In genomic region chr10:17343118-17343517, GRCh38 we compare ENCODE assay signal across 29 cellular contexts.
"Had no signal": no experiment of that assay in that cellular context is flagged by ENCODE, and none has a peak within 500 bp of the region (broad histone marks: within the 10 kb centered on the region; RNA-seq: fewer than 3 reads in every experiment).

No MANE protein-coding gene starts in this region.

- H3K4me3 ChIP-seq: esophagus squamous epithelium, gastroesophageal sphincter had no signal

- H3K27ac ChIP-seq: brain microvascular endothelial cell, esophagus squamous epithelium, gastroesophageal sphincter had no signal

- DNase-seq: activated CD4-positive, alpha-beta T cell treated with anti-CD3 and anti-CD28 coated beads for 36 hours; activated CD4-positive, alpha-beta T cell treated with anti-CD3 and anti-CD28 coated beads, Interleukin-2, amount 10 ng/mL, durations not matched to agents 7 days and 5 days; activated CD4-positive, alpha-beta T cell treated with anti-CD3 and anti-CD28 coated beads, Interleukin-2, amount 50 U/mL, for 4 hours; activated CD4-positive, CD25-positive, alpha-beta regulatory T cell; activated CD4-positive, CD25-positive, alpha-beta regulatory T cell treated with anti-CD3 and anti-CD28 coated beads, Interleukin-2, amount 50 U/mL, for 72 hours; activated CD8-positive, alpha-beta memory T cell treated with anti-CD3 and anti-CD28 coated beads for 24 hours; activated CD8-positive, alpha-beta T cell treated with anti-CD3 and anti-CD28 coated beads for 36 hours; activated effector memory CD4-positive, alpha-beta T cell treated with Interleukin-2 at 50 U/mL for 16 hours; activated gamma-delta T cell treated with Interleukin-2 at 50 U/mL for 16 hours; activated naive CD4-positive, alpha-beta T cell treated with anti-CD3 and anti-CD28 coated beads, Interleukin-2, amount 50 U/mL, for 16 hours; activated naive CD4-positive, alpha-beta T cell treated with Interleukin-2 at 50 U/mL for 16 hours; activated T-cell treated with anti-CD3 and anti-CD28 coated beads, Interleukin-2, amount 50 U/mL, for 4 hours; amniotic stem cell; anterior cingulate cortex; brain microvascular endothelial cell; cortex of kidney; dermis blood vessel endothelial cell; effector CD4-positive, alpha-beta T cell; effector memory CD8-positive, alpha-beta T cell; erythroblast; esophagus squamous epithelium; foreskin melanocyte; head of caudate nucleus; T-helper 2 cell had no signal

- H3K36me3 ChIP-seq: brain microvascular endothelial cell, esophagus squamous epithelium, gastroesophageal sphincter had no signal

- H3K4me1 ChIP-seq: esophagus squamous epithelium had no signal

- ATAC-seq: activated CD4-positive, alpha-beta T cell treated with anti-CD3 and anti-CD28 coated beads for 36 hours; activated CD8-positive, alpha-beta T cell treated with anti-CD3 and anti-CD28 coated beads for 36 hours; activated T-cell treated with anti-CD3 and anti-CD28 coated beads, Interleukin-2, amount 50 U/mL, for 4 hours; activated T-helper 17 cell treated with anti-CD3 and anti-CD28 coated beads, Interleukin-2, amount 50 U/mL, for 72 hours; effector memory CD8-positive, alpha-beta T cell; gastroesophageal sphincter had no signal

- H3K27me3 ChIP-seq: brain microvascular endothelial cell, esophagus squamous epithelium, gastroesophageal sphincter had no signal

- FAIRE-seq: astrocyte, bronchial epithelial cell, colon had no signal
